Comparison of ENCODE assay signal across 29 cellular contexts in genomic region chr6:44699851-44700250, GRCh38.
DNase-seq lines count a peak whose midpoint lies in the region; ATAC-seq, FAIRE-seq and TF ChIP-seq lines count a peak whose summit lies in the region.
"Had no signal": no experiment of that assay in that cellular context is flagged by ENCODE, and none has a peak within 500 bp of the region (broad histone marks: within the 10 kb centered on the region; RNA-seq: fewer than 3 reads in every experiment).

No MANE protein-coding gene starts in this region.

- H3K4me1 ChIP-seq in CD4-positive, alpha-beta memory T cell (ENCODE audit: insufficient read depth, low read length) = no peaks in the 10 kb centered on the region
- H3K4me1 ChIP-seq: A549, Caco-2 had no signal

- intact Hi-C loops in CD4-positive, alpha-beta memory T cell (cut with micrococcal nuclease) = no loop called here

- H3K27ac ChIP-seq in CD4-positive, alpha-beta memory T cell (ENCODE audit: low read depth, low read length) = no peak overlapping the region
- H3K27ac ChIP-seq: A549, GM23248, PC-9 had no signal

- TF ChIP-seq CTCF in bronchial epithelial cell (IDR thresholded peaks at IDR 0.05; ENCODE audit: insufficient read depth, low read length, severe bottlenecking) = no peak

- FAIRE-seq in GM12892 (lab: Jason Lieb, UNC) (peak; percentile 27), bronchial epithelial cell (lab: Jason Lieb, UNC) (no peak)
- FAIRE-seq: A549, GM19239, HepG2 had no signal

- peaks cover 5 to 13% (median 10%) of the 10 kb centered on the region in 4 donors for H3K4me1 Mint-ChIP-seq in CD4-positive, alpha-beta memory T cell

- H3K4me3 Mint-ChIP-seq in CD4-positive, alpha-beta memory T cell = no peak overlapping the region
- H3K4me3 Mint-ChIP-seq: CD8-positive, alpha-beta T cell had no signal

- H3K36me3 ChIP-seq in bronchial epithelial cell (ENCODE audit: control insufficient read depth, insufficient read depth, low read length) = no peaks in the 10 kb centered on the region
- no peaks in the 10 kb centered on the region for H3K36me3 ChIP-seq in CD4-positive, alpha-beta memory T cell (ENCODE audit: insufficient read depth, low read length)
- H3K36me3 ChIP-seq: MG63 had no signal

- no peak for ATAC-seq in GM21515 (IDR thresholded peaks at IDR 0.05; ENCODE audit: unreplicated experiment)
- ATAC-seq: A549; CD8-positive, alpha-beta T cell; HepG2 had no signal

- no peak overlapping the region for H3K27ac Mint-ChIP-seq in CD4-positive, alpha-beta memory T cell
- H3K27ac Mint-ChIP-seq: CD8-positive, alpha-beta T cell had no signal

- no peaks in the 10 kb centered on the region for H3K9me3 ChIP-seq in CD4-positive, alpha-beta memory T cell (ENCODE audit: control insufficient read depth in 1 of 2, low read length in 2 of 2)
- H3K9me3 ChIP-seq: A549, Caco-2 had no signal

- CTCF ChIA-PET in CD4-positive, alpha-beta memory T cell (lab: Charles Lee; ENCODE audit: partially characterized antibody) = no interaction called here

- H3K4me3 ChIP-seq in bronchial epithelial cell (ENCODE audit: low read depth, low read length) = no peak overlapping the region
- H3K4me3 ChIP-seq in CD4-positive, alpha-beta memory T cell (ENCODE audit: low read length in 2 of 2) = no peak overlapping the region
- H3K4me3 ChIP-seq: A549, GM23248, MG63, PC-9 had no signal

- no peak for TF ChIP-seq POLR2A in GM12892 (IDR thresholded peaks at IDR 0.05; ENCODE audit: low read depth, low read length)

- POLR2A ChIA-PET in CD4-positive, alpha-beta memory T cell (lab: Charles Lee; ENCODE audit: partially characterized antibody) = no interaction called here

- H3K27me3 Mint-ChIP-seq in CD4-positive, alpha-beta memory T cell = no peaks in the 10 kb centered on the region

- DNase-seq in GM12892 (ENCODE audit: insufficient read length) (no peak), RPMI7951 (ENCODE audit: low read depth) (peak; percentile 37), bronchial epithelial cell (ENCODE audit: low read depth) (peak; percentile 48), DMS79 treated with DMSO at 0.1 percent for 48 hours (lab: John Stamatoyannopoulos, UW) (no peak), cerebellar cortex (ENCODE audit: low spot score) (no peak)
- DNase-seq in CD4-positive, alpha-beta memory T cell = no peak
- DNase-seq: Caco-2; CD8-positive, alpha-beta T cell; EL; GF-D8; H7; Kasumi-1; MG63; NCI-H1105 treated with DMSO at 0.1 percent for 48 hours; NCI-H146; NCI-H1930; NCI-H2107; NCI-H446 treated with DMSO at 0.1 percent for 48 hours; NCI-H526; NCI-H82; NK-92 treated with Interleukin-12 subunit alpha and Interleukin-12 subunit beta, amount 100 ng/mL, for 24 hours; PC-9; Right ventricle myocardium superior; RPMI8226 had no signal

- H3K36me3 Mint-ChIP-seq in CD4-positive, alpha-beta memory T cell = no peaks in the 10 kb centered on the region
- H3K36me3 Mint-ChIP-seq: CD8-positive, alpha-beta T cell had no signal

- peaks cover 0 to 5% (median 0%) of the 10 kb centered on the region in 8 donors for H3K9me3 Mint-ChIP-seq in CD4-positive, alpha-beta memory T cell
- H3K9me3 Mint-ChIP-seq: CD8-positive, alpha-beta T cell had no signal

- no peaks in the 10 kb centered on the region for H3K27me3 ChIP-seq in bronchial epithelial cell (ENCODE audit: control insufficient read depth, insufficient read depth, low read length)
- no peaks in the 10 kb centered on the region for H3K27me3 ChIP-seq in CD4-positive, alpha-beta memory T cell (ENCODE audit: insufficient read depth, low read length)
- H3K27me3 ChIP-seq: MG63 had no signal

Comparison
In these comparisons a context has a peak if more than half of its experiments do, and no peak if none do; other contexts are left out.
1. DNase-seq: peak in RPMI7951 (single experiment) and bronchial epithelial cell (single experiment); none in GM12892 (single experiment), CD4-positive, alpha-beta memory T cell (0 of 5), DMS79 treated with DMSO at 0.1 percent for 48 hours (single experiment) and cerebellar cortex (single experiment).